Comparison of ENCODE assay signal across 1 cellular context in genomic region chr17:17305282-17305801, GRCh38.
TF ChIP-seq lines count a peak whose summit lies in the region.

No MANE protein-coding gene starts in this region.

TF ChIP-seq in HepG2, 621 proteins besides CTCF, POLR2A, EP300 and RAD21 (continued from another document and continues in another):
- TF ChIP-seq PAXIP1 (CRISPR knock-in tag; conservative IDR thresholded peaks at IDR 0.05) (no peak), CENPX (CRISPR knock-in tag; IDR thresholded peaks at IDR 0.05) (no peak), FOXJ3 (CRISPR knock-in tag; IDR thresholded peaks at IDR 0.05; ENCODE audit: borderline replicate concordance) (no peak), ZKSCAN1 (IDR thresholded peaks at IDR 0.05; ENCODE audit: low read length) (no peak), MXI1 (IDR thresholded peaks at IDR 0.05; ENCODE audit: borderline replicate concordance, low read depth, low read length) (peak; percentile 71; the same call in 1 of the 3 replicates), ZNF704 (CRISPR knock-in tag; IDR thresholded peaks at IDR 0.05; ENCODE audit: borderline replicate concordance) (no peak), TGIF2 (CRISPR knock-in tag; IDR thresholded peaks at IDR 0.05) (peak; percentile 95), ZNF724P (CRISPR knock-in tag; IDR thresholded peaks at IDR 0.05; ENCODE audit: borderline replicate concordance) (no peak), ZNF451 (CRISPR knock-in tag; IDR thresholded peaks at IDR 0.05) (no peak), ZBTB44 (CRISPR knock-in tag; IDR thresholded peaks at IDR 0.05) (no peak), GABPB1 (CRISPR knock-in tag; IDR thresholded peaks at IDR 0.05) (peak; percentile 51; the same call in 1 of the 2 replicates), ARID3A (IDR thresholded peaks at IDR 0.05; ENCODE audit: low read depth, low read length) (no peak), MAFG (CRISPR knock-in tag; IDR thresholded peaks at IDR 0.05) (no peak), DNMT1 (CRISPR knock-in tag; IDR thresholded peaks at IDR 0.05) (no peak), PRDM10 (CRISPR knock-in tag; IDR thresholded peaks at IDR 0.05; ENCODE audit: low read depth) (no peak), ZNF280D (CRISPR knock-in tag; IDR thresholded peaks at IDR 0.05) (no peak), ZNF264 (CRISPR knock-in tag; IDR thresholded peaks at IDR 0.05) (no peak), ZBTB42 (CRISPR knock-in tag; IDR thresholded peaks at IDR 0.05) (no peak), ZBTB33 (CRISPR knock-in tag; IDR thresholded peaks at IDR 0.05) (no peak), ZNF883 (CRISPR knock-in tag; IDR thresholded peaks at IDR 0.05; ENCODE audit: not compliant biosample characterization) (no peak), ZSCAN9 (CRISPR knock-in tag; IDR thresholded peaks at IDR 0.05; ENCODE audit: borderline replicate concordance) (no peak), KAT2B (IDR thresholded peaks at IDR 0.05; ENCODE audit: borderline replicate concordance, low read depth, low read length) (no peak), FLYWCH1 (CRISPR knock-in tag; IDR thresholded peaks at IDR 0.05) (no peak), MYC (CRISPR knock-in tag; IDR thresholded peaks at IDR 0.05; ENCODE audit: borderline replicate concordance) (0 out of 2 replicates have a peak, but pooled peaks have one; percentile 30), CREB1 (IDR thresholded peaks at IDR 0.05) (no peak), CREB1 (CRISPR knock-in tag; IDR thresholded peaks at IDR 0.05) (no peak), ZNF878 (CRISPR knock-in tag; IDR thresholded peaks at IDR 0.05) (no peak), SRY (CRISPR knock-in tag; IDR thresholded peaks at IDR 0.05) (no peak), NPAS2 (CRISPR knock-in tag; IDR thresholded peaks at IDR 0.05; ENCODE audit: borderline replicate concordance) (no peak), ARID4A (CRISPR knock-in tag; IDR thresholded peaks at IDR 0.05; ENCODE audit: borderline replicate concordance) (peak; percentile 36; the same call in 1 of the 2 replicates), ZBTB2 (CRISPR knock-in tag; IDR thresholded peaks at IDR 0.05; ENCODE audit: low read depth) (no peak)
